1 cellular context compared by ENCODE assay signal in the genomic region with DNA sequence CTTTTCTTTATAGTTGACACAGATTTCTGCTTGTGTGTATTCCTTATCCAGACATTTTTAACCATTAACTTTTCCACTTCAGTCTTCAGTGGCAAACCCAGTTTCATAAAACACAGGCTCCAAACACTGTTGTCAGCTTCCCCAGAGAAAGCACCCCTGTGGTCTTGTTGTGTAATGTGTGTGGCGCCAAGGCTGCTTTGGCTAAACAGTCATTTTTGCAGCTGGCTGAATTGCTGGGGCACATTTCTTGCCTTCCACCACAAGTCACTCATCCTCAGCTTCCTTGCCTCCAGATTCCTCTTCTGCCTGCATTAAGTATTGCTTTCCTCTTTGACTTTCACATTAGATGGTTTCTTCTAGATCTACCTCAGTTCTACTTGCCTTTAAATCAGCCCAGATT.
TF ChIP-seq lines count a peak whose summit lies in the region.

No MANE protein-coding gene starts in this region.

TF ChIP-seq in WTC11, 78 proteins besides CTCF, POLR2A, EP300 and RAD21 (continued from another document):
- TF ChIP-seq, protein P1, sequence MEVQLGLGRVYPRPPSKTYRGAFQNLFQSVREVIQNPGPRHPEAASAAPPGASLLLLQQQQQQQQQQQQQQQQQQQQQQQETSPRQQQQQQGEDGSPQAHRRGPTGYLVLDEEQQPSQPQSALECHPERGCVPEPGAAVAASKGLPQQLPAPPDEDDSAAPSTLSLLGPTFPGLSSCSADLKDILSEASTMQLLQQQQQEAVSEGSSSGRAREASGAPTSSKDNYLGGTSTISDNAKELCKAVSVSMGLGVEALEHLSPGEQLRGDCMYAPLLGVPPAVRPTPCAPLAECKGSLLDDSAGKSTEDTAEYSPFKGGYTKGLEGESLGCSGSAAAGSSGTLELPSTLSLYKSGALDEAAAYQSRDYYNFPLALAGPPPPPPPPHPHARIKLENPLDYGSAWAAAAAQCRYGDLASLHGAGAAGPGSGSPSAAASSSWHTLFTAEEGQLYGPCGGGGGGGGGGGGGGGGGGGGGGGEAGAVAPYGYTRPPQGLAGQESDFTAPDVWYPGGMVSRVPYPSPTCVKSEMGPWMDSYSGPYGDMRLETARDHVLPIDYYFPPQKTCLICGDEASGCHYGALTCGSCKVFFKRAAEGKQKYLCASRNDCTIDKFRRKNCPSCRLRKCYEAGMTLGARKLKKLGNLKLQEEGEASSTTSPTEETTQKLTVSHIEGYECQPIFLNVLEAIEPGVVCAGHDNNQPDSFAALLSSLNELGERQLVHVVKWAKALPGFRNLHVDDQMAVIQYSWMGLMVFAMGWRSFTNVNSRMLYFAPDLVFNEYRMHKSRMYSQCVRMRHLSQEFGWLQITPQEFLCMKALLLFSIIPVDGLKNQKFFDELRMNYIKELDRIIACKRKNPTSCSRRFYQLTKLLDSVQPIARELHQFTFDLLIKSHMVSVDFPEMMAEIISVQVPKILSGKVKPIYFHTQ (CRISPR knock-in tag; IDR thresholded peaks at IDR 0.05), result no peak
- TF ChIP-seq GABPB1 (CRISPR knock-in tag; IDR thresholded peaks at IDR 0.05) (no peak), ZNF671 (CRISPR knock-in tag; IDR thresholded peaks at IDR 0.05) (no peak), RORB (CRISPR knock-in tag; IDR thresholded peaks at IDR 0.05) (no peak), SOX15 (CRISPR knock-in tag; IDR thresholded peaks at IDR 0.05) (no peak), EMX1 (CRISPR knock-in tag; IDR thresholded peaks at IDR 0.05) (no peak), TEAD4 (CRISPR knock-in tag; IDR thresholded peaks at IDR 0.05) (no peak), ETV6 (CRISPR knock-in tag; IDR thresholded peaks at IDR 0.05) (no peak), ZNF396 (CRISPR knock-in tag; IDR thresholded peaks at IDR 0.05; ENCODE audit: borderline replicate concordance) (no peak), ZNF263 (CRISPR knock-in tag; IDR thresholded peaks at IDR 0.05; ENCODE audit: low read depth) (no peak)
- TF ChIP-seq, protein P2, sequence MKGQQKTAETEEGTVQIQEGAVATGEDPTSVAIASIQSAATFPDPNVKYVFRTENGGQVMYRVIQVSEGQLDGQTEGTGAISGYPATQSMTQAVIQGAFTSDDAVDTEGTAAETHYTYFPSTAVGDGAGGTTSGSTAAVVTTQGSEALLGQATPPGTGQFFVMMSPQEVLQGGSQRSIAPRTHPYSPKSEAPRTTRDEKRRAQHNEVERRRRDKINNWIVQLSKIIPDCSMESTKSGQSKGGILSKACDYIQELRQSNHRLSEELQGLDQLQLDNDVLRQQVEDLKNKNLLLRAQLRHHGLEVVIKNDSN (CRISPR knock-in tag; IDR thresholded peaks at IDR 0.05), result no peak
- TF ChIP-seq, protein P3, sequence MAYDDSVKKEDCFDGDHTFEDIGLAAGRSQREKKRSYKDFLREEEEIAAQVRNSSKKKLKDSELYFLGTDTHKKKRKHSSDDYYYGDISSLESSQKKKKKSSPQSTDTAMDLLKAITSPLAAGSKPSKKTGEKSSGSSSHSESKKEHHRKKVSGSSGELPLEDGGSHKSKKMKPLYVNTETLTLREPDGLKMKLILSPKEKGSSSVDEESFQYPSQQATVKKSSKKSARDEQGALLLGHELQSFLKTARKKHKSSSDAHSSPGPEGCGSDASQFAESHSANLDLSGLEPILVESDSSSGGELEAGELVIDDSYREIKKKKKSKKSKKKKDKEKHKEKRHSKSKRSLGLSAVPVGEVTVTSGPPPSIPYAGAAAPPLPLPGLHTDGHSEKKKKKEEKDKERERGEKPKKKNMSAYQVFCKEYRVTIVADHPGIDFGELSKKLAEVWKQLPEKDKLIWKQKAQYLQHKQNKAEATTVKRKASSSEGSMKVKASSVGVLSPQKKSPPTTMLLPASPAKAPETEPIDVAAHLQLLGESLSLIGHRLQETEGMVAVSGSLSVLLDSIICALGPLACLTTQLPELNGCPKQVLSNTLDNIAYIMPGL (CRISPR knock-in tag; IDR thresholded peaks at IDR 0.05), result no peak
